ENCODE assay signal across 1 cellular context in genomic region chr7:240887-241421, GRCh38.
TF ChIP-seq lines count a peak whose summit lies in the region.

No MANE protein-coding gene starts in this region.

TF ChIP-seq in WTC11, 78 proteins besides CTCF, POLR2A, EP300 and RAD21 (continued from another document):
- TF ChIP-seq FOXP1 (CRISPR knock-in tag; IDR thresholded peaks at IDR 0.05; ENCODE audit: borderline replicate concordance) (no peak), SMAD4 (CRISPR knock-in tag; IDR thresholded peaks at IDR 0.05) (no peak)
